In the genomic region with DNA sequence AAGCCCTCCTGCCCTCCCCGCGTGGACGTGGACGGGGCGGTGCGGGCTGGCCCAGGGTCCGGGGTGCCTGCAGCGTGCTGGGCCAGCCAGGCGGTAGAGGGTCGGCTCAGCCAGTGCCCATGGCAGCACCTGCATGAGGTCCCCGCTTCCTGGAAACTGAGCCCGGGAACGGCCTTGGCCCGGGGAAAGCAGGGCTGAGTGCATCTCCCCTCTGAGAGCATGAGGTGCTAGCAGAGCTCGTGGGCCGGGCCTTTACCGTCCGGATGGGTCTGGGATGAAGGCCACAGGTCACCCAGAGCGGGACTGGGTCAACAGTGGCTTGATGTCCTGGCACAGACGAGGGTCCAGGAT, we compare ENCODE assay signal across 24 cellular contexts. TPM values are rescaled to one million over a fixed set of nuclear protein-coding genes. Genes with fewer than 3 reads are reported as not detected.
DNase-seq lines count a peak whose midpoint lies in the region; ATAC-seq and TF ChIP-seq lines count a peak whose summit lies in the region.
"Had no signal": no experiment of that assay in that cellular context is flagged by ENCODE, and none has a peak within 500 bp of the region (broad histone marks: within the 10 kb centered on the region; RNA-seq: fewer than 3 reads in every experiment).

No MANE protein-coding gene starts in this region.

- CTCF ChIA-PET in HEK293 (lab: Yijun Ruan, JAX), result no interaction called here

- peak; percentile 24 for ATAC-seq in esophagus mucosa
- no peak for ATAC-seq in naive thymus-derived CD8-positive, alpha-beta T cell
- ATAC-seq in upper lobe of left lung (ENCODE audit: low FRiP score in 2 of 2), result peak in 1 of 2 donors; percentile 20
- no peak for ATAC-seq in activated CD4-positive, CD25-positive, alpha-beta regulatory T cell treated with anti-CD3 and anti-CD28 coated beads, Interleukin-2, amount 50 U/mL, for 24 hours
- ATAC-seq: GM12878 had no signal

- no peaks in the 10 kb centered on the region for H3K9me3 ChIP-seq in HEK293 (ENCODE audit: control insufficient read depth, insufficient read depth, low read depth, low read length)
- H3K9me3 ChIP-seq in upper lobe of left lung, result no peaks in the 10 kb centered on the region
- no peaks in the 10 kb centered on the region for H3K9me3 ChIP-seq in WERI-Rb-1 (ENCODE audit: severe bottlenecking)
- H3K9me3 ChIP-seq: adrenal gland, lower lobe of right lung had no signal

- TF ChIP-seq EP300 in upper lobe of left lung (IDR thresholded peaks at IDR 0.05), result no peak

- no peaks in the 10 kb centered on the region for H3K9me3 Mint-ChIP-seq in naive thymus-derived CD8-positive, alpha-beta T cell
- H3K9me3 Mint-ChIP-seq: activated B cell treated with CpG ODN at 0.5 μM for 24 hours; activated CD8-positive, alpha-beta T cell treated with anti-CD3 and anti-CD28 coated beads for 36 hours; CD8-positive, alpha-beta T cell had no signal

- H3K4me3 Mint-ChIP-seq in naive thymus-derived CD8-positive, alpha-beta T cell, result peak overlapping the region in 2 of 10 donors; percentile 42 to 56
- H3K4me3 Mint-ChIP-seq: activated B cell treated with CpG ODN at 0.5 μM for 24 hours; activated CD8-positive, alpha-beta T cell treated with anti-CD3 and anti-CD28 coated beads for 36 hours; CD8-positive, alpha-beta T cell had no signal

- 92 to 93% methylated on average over 8 to 20 of the region's 20 CpGs for WGBS in upper lobe of left lung, 2 donors

- POLR2A ChIA-PET in HEK293 (lab: Yijun Ruan, JAX), result no interaction called here
- POLR2A ChIA-PET in naive thymus-derived CD8-positive, alpha-beta T cell (lab: Charles Lee), result interaction anchor here (0.8 to 0.9 kb wide), 2 partner anchors 14 to 37 kb away, joined by 3 read pairs; no protein-coding TSS in a partner anchor

- H3K4me1 ChIP-seq in HEK293 (ENCODE audit: control insufficient read depth, insufficient read depth, low read length), result peaks cover 36% of the 10 kb centered on the region
- peaks cover 11 to 36% (median 27%) of the 10 kb centered on the region in 4 donors for H3K4me1 ChIP-seq in upper lobe of left lung

- peaks cover 35 to 91% (median 78%) of the 10 kb centered on the region in 4 donors for H3K4me1 Mint-ChIP-seq in naive thymus-derived CD8-positive, alpha-beta T cell

- no peaks in the 10 kb centered on the region for H3K27me3 Mint-ChIP-seq in naive thymus-derived CD8-positive, alpha-beta T cell
- H3K27me3 Mint-ChIP-seq: activated B cell treated with CpG ODN at 0.5 μM for 24 hours; activated CD8-positive, alpha-beta T cell treated with anti-CD3 and anti-CD28 coated beads for 36 hours had no signal

- no peak for TF ChIP-seq POLR2A in upper lobe of left lung (IDR thresholded peaks at IDR 0.05)

- no peaks in the 10 kb centered on the region for H3K36me3 Mint-ChIP-seq in naive thymus-derived CD8-positive, alpha-beta T cell
- H3K36me3 Mint-ChIP-seq: CD8-positive, alpha-beta T cell had no signal

- H3K27me3 ChIP-seq in upper lobe of left lung, result no peaks in the 10 kb centered on the region
- no peaks in the 10 kb centered on the region for H3K27me3 ChIP-seq in WERI-Rb-1 (ENCODE audit: insufficient read depth, low read depth, severe bottlenecking)
- H3K27me3 ChIP-seq: adrenal gland had no signal

- H3K27ac Mint-ChIP-seq in naive thymus-derived CD8-positive, alpha-beta T cell, result peak overlapping the region in 6 of 10 donors; percentile 5 to 92 (median 48)
- H3K27ac Mint-ChIP-seq: activated B cell treated with CpG ODN at 0.5 μM for 24 hours had no signal

- H3K27ac ChIP-seq in HEK293 (ENCODE audit: extremely low read depth, low read depth, low read length), result no peak overlapping the region
- peak overlapping the region in 3 of 4 donors; percentile 13 to 83 (median 82) for H3K27ac ChIP-seq in upper lobe of left lung
- no peak overlapping the region for H3K27ac ChIP-seq in WERI-Rb-1
- H3K27ac ChIP-seq: lower lobe of right lung had no signal

- no peak for DNase-seq in naive thymus-derived CD8-positive, alpha-beta T cell
- peak in 1 of 2 donors; percentile 84 for DNase-seq in upper lobe of left lung
- DNase-seq in WERI-Rb-1, result no peak
- DNase-seq in SIG-M5 (lab: John Stamatoyannopoulos, UW), result no peak
- DNase-seq: activated B cell treated with CpG ODN at 0.5 μM for 24 hours; activated T-cell treated with anti-CD3 and anti-CD28 coated beads for 4 hours; adrenal gland; DMS153; foreskin fibroblast; lower lobe of right lung; NCI-H1048; NCI-H1930; NCI-H226; NCI-H774; retina; Right ventricle myocardium superior; stimulated activated CD4-positive, alpha-beta T cell treated with anti-CD3 and anti-CD28 coated beads, Interleukin-12 subunit alpha, Interleukin-12 subunit beta, amount 100 ng/mL, for 4 hours; T1000 had no signal

- H3K36me3 ChIP-seq in HEK293 (ENCODE audit: control insufficient read depth in 2 of 2, insufficient read depth in 1 of 2, low read length in 2 of 2), result no peaks in the 10 kb centered on the region
- no peaks in the 10 kb centered on the region for H3K36me3 ChIP-seq in upper lobe of left lung
- no peaks in the 10 kb centered on the region for H3K36me3 ChIP-seq in WERI-Rb-1
- H3K36me3 ChIP-seq: adrenal gland, lower lobe of right lung had no signal

- H3K4me3 ChIP-seq in HEK293 (ENCODE audit: low read depth, low read length), result no peak overlapping the region
- no peak overlapping the region for H3K4me3 ChIP-seq in upper lobe of left lung
- H3K4me3 ChIP-seq in WERI-Rb-1 (ENCODE audit: low read depth, low read length), result no peak overlapping the region
- H3K4me3 ChIP-seq: adrenal gland, GM12878, lower lobe of right lung had no signal

- no peak for TF ChIP-seq CTCF in HEK293 (tag by site-specific recombination; IDR thresholded peaks at IDR 0.05)
- TF ChIP-seq CTCF in upper lobe of left lung (IDR thresholded peaks at IDR 0.05), result no peak
- no peak for TF ChIP-seq CTCF in WERI-Rb-1 (IDR thresholded peaks at IDR 0.05; ENCODE audit: low read depth, low read length)

TF ChIP-seq in HEK293, 187 proteins besides CTCF, POLR2A, EP300 and RAD21:
- TF ChIP-seq ZNF776 (tag by site-specific recombination; IDR thresholded peaks at IDR 0.05; ENCODE audit: borderline replicate concordance) (no peak), ZNF202 (tag by site-specific recombination; IDR thresholded peaks at IDR 0.05; ENCODE audit: borderline replicate concordance) (peak; percentile 76; the same call in 1 of the 2 replicates)

RNA-seq across cellular contexts. Expression of a gene that starts 39.8 kb away (rescaled TPM):
- total RNA-seq in esophagus mucosa, result 9.2 TPM
- 10 to 100 TPM; 32.8 to 33.6 TPM for total RNA-seq in naive thymus-derived CD8-positive, alpha-beta T cell
- 1 to 10 TPM; 2.8 to 7.1 (median 3.7) TPM for polyA plus RNA-seq in naive thymus-derived CD8-positive, alpha-beta T cell
- 10 to 100 TPM in 5 of 6 donors, 1 to 10 TPM in 1; 9.1 to 16.5 (median 14.3) TPM for total RNA-seq in upper lobe of left lung

RNA-seq across cellular contexts. Expression of a gene that starts 41.5 kb away (rescaled TPM):
- total RNA-seq in esophagus mucosa (21.2 TPM), upper lobe of left lung (10 to 100 TPM; 12.2 to 36.8 (median 26.5) TPM)
- total RNA-seq in naive thymus-derived CD8-positive, alpha-beta T cell, result 10 to 100 TPM; 34.7 to 35.1 TPM
- 10 to 100 TPM; 14.7 to 28.5 (median 19.6) TPM for polyA plus RNA-seq in naive thymus-derived CD8-positive, alpha-beta T cell

Comparison
In these comparisons a context has a peak if more than half of its experiments do, and no peak if none do; other contexts are left out.
1. H3K27ac ChIP-seq: peak in upper lobe of left lung (3 of 4); none in HEK293 (single experiment) and WERI-Rb-1 (single experiment).